In the genomic region with DNA sequence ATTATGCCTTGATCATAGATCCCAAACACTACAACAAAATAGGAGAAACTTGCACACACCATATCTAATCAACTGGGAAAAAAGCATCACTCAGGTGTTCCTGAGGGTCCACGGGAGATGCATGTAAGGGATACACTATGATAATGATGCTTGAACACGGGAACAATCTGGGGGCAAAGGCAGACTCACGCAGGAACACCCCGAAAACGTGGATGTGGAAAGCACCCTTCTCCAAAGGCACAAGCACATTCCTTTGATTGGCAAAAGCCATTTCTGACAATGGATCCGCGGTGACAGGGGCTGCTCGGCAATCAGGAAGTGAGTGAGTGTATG, we compare ENCODE assay signal across 1 cellular context.
TF ChIP-seq lines count a peak whose summit lies in the region.

No MANE protein-coding gene starts in this region.

TF ChIP-seq in H1, 55 proteins besides CTCF, POLR2A, EP300 and RAD21 (continued from another document):
- no peak for TF ChIP-seq SP2 (IDR thresholded peaks at IDR 0.05; ENCODE audit: low read length)
